14 cellular contexts compared by ENCODE assay signal in genomic region chr20:35315199-35316020, GRCh38. TPM values are rescaled to one million over a fixed set of nuclear protein-coding genes. Genes with fewer than 3 reads are reported as not detected.
DNase-seq lines count a peak whose midpoint lies in the region; ATAC-seq and TF ChIP-seq lines count a peak whose summit lies in the region.
"Had no signal": no experiment of that assay in that cellular context is flagged by ENCODE, and none has a peak within 500 bp of the region (broad histone marks: within the 10 kb centered on the region; RNA-seq: fewer than 3 reads in every experiment).

No MANE protein-coding gene starts in this region.

- no peaks in the 10 kb centered on the region for H3K27me3 Mint-ChIP-seq in activated naive CD4-positive, alpha-beta T cell treated with anti-CD3 and anti-CD28 coated beads, Interleukin-2, amount 10 ng/mL, durations not matched to agents 7 days and 5 days
- no peaks in the 10 kb centered on the region for H3K27me3 Mint-ChIP-seq in type B pancreatic cell

- no peak overlapping the region for H3K4me3 Mint-ChIP-seq in activated naive CD4-positive, alpha-beta T cell treated with anti-CD3 and anti-CD28 coated beads, Interleukin-2, amount 10 ng/mL, durations not matched to agents 7 days and 5 days
- H3K4me3 Mint-ChIP-seq in type B pancreatic cell: no peak overlapping the region
- H3K4me3 Mint-ChIP-seq: CD14-positive monocyte had no signal

- CTCF ChIA-PET in activated naive CD4-positive, alpha-beta T cell treated with anti-CD3 and anti-CD28 coated beads, Interleukin-2, amount 10 ng/mL, durations not matched to agents 7 days and 5 days (lab: Charles Lee): interaction anchor here (1.4 kb wide), 1 partner anchor 9 kb away, joined by 8 read pairs; no protein-coding TSS in a partner anchor

- H3K4me1 Mint-ChIP-seq in activated naive CD4-positive, alpha-beta T cell treated with anti-CD3 and anti-CD28 coated beads, Interleukin-2, amount 10 ng/mL, durations not matched to agents 7 days and 5 days: peaks cover 51% of the 10 kb centered on the region
- H3K4me1 Mint-ChIP-seq in type B pancreatic cell (ENCODE audit: unreplicated experiment): peaks cover 33% of the 10 kb centered on the region

- H3K36me3 Mint-ChIP-seq in activated naive CD4-positive, alpha-beta T cell treated with anti-CD3 and anti-CD28 coated beads, Interleukin-2, amount 10 ng/mL, durations not matched to agents 7 days and 5 days: peaks cover 12% of the 10 kb centered on the region
- H3K36me3 Mint-ChIP-seq in type B pancreatic cell: peaks cover 16% of the 10 kb centered on the region

- ATAC-seq in HG03280 (IDR thresholded peaks at IDR 0.05; ENCODE audit: unreplicated experiment) (no peak), HG03095 (IDR thresholded peaks at IDR 0.05; ENCODE audit: unreplicated experiment) (no peak)

- TF ChIP-seq CTCF in fibroblast of the aortic adventitia (IDR thresholded peaks at IDR 0.05; ENCODE audit: insufficient read depth, low read length) (no peak), type B pancreatic cell (conservative IDR thresholded peaks at IDR 0.05) (no peak)

- H3K4me3 ChIP-seq in fibroblast of the aortic adventitia (ENCODE audit: low read depth, low read length): no peak overlapping the region
- H3K4me3 ChIP-seq: ovary, testis had no signal

- no peaks in the 10 kb centered on the region for H3K9me3 Mint-ChIP-seq in activated naive CD4-positive, alpha-beta T cell treated with anti-CD3 and anti-CD28 coated beads, Interleukin-2, amount 10 ng/mL, durations not matched to agents 7 days and 5 days
- H3K9me3 Mint-ChIP-seq in type B pancreatic cell: no peaks in the 10 kb centered on the region
- H3K9me3 Mint-ChIP-seq: CD14-positive monocyte had no signal

- peak overlapping the region; percentile 30 for H3K27ac Mint-ChIP-seq in activated naive CD4-positive, alpha-beta T cell treated with anti-CD3 and anti-CD28 coated beads, Interleukin-2, amount 10 ng/mL, durations not matched to agents 7 days and 5 days
- H3K27ac Mint-ChIP-seq in type B pancreatic cell: peak overlapping the region; percentile 23

- DNase-seq in activated naive CD4-positive, alpha-beta T cell treated with anti-CD3 and anti-CD28 coated beads, Interleukin-2, amount 10 ng/mL, durations not matched to agents 7 days and 5 days: no peak
- no peak for DNase-seq in activated naive CD4-positive, alpha-beta T cell (lab: John Stamatoyannopoulos, UW)
- DNase-seq in SKM-1 (lab: John Stamatoyannopoulos, UW; ENCODE audit: unreplicated experiment) (peak; percentile 13), fibroblast of the aortic adventitia (ENCODE audit: low read depth) (peak; percentile 28), type B pancreatic cell (ENCODE audit: extremely low spot score, unreplicated experiment) (no peak), iPS-NIHi7 (ENCODE audit: extremely low spot score) (no peak)
- DNase-seq: activated CD4-positive, alpha-beta T cell treated with anti-CD3 and anti-CD28 coated beads, Interleukin-2, amount 50 U/mL, for 4 hours; kidney; NCI-H187; ovary; testis had no signal

RNA-seq across cellular contexts. Expression of gene FAM83C, which starts 23.2 kb away (rescaled TPM):
- total RNA-seq in fibroblast of the aortic adventitia (ENCODE audit: low replicate concordance) (not detected in 2 replicates), type B pancreatic cell (ENCODE audit: low replicate concordance) (not detected in 2 replicates)
- total RNA-seq: kidney, ovary had no signal

RNA-seq across cellular contexts. Expression of gene EIF6, which starts 30.8 kb away (rescaled TPM):
- total RNA-seq in fibroblast of the aortic adventitia (ENCODE audit: low replicate concordance): 17.0 and 120 TPM in 2 replicates
- total RNA-seq in type B pancreatic cell (ENCODE audit: low replicate concordance): 124 and 185 TPM in 2 replicates

RNA-seq across cellular contexts. Expression of gene MMP24OS, which starts 37.5 kb away (rescaled TPM):
- total RNA-seq in fibroblast of the aortic adventitia (ENCODE audit: low replicate concordance) (18.3 and 28.7 TPM in 2 replicates), type B pancreatic cell (ENCODE audit: low replicate concordance) (63.1 and 77.1 TPM in 2 replicates)

Comparison
In these comparisons a context has a peak if more than half of its experiments do, and no peak if none do; other contexts are left out.
1. DNase-seq: peak in SKM-1 (single experiment) and fibroblast of the aortic adventitia (single experiment); none in activated naive CD4-positive, alpha-beta T cell treated with anti-CD3 and anti-CD28 coated beads, Interleukin-2, amount 10 ng/mL, durations not matched to agents 7 days and 5 days (single experiment), activated naive CD4-positive, alpha-beta T cell (0 of 4), type B pancreatic cell (single experiment) and iPS-NIHi7 (single experiment).